23 cellular contexts compared by ENCODE assay signal in the genomic region with DNA sequence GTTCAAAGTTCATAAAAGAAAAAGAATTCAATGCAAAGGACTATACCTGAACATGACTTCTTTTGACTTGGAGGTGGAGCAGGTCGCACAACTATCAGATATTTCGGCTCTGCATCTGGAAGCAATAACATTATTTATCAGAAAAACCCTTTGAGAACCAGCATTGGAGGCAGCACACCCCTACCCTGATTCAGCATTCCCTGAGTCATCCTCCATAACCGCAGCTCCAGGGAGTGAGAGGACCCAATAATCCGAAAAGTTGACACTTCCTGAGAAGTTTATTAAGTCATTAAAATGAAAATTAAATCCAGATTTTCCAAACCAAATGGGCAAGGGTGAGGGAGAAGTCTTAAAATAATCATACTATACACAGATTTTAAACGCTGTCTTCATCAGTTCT.
DNase-seq lines count a peak whose midpoint lies in the region; ATAC-seq and TF ChIP-seq lines count a peak whose summit lies in the region.
"Had no signal": no experiment of that assay in that cellular context is flagged by ENCODE, and none has a peak within 500 bp of the region (broad histone marks: within the 10 kb centered on the region; RNA-seq: fewer than 3 reads in every experiment).

No MANE protein-coding gene starts in this region.

- TF ChIP-seq CTCF in AG04449 (IDR thresholded peaks at IDR 0.05; ENCODE audit: insufficient read depth, low read length, missing control alignments): no peak
- no peak for TF ChIP-seq CTCF in GM23338 (conservative IDR thresholded peaks at IDR 0.05; ENCODE audit: low read depth in 2 of 2)
- TF ChIP-seq CTCF in fibroblast of the aortic adventitia (IDR thresholded peaks at IDR 0.05; ENCODE audit: insufficient read depth, low read length): no peak

- H3K4me1 Mint-ChIP-seq in GM23338: no peaks in the 10 kb centered on the region
- peaks cover 2% of the 10 kb centered on the region for H3K4me1 Mint-ChIP-seq in activated naive CD8-positive, alpha-beta T cell treated with anti-CD3 and anti-CD28 coated beads, Interleukin-2, amount 50 U/mL, for 24 hours
- H3K4me1 Mint-ChIP-seq: endodermal cell, WTC11 had no signal

- CTCF ChIA-PET in AG04449 (lab: Yijun Ruan, JAX): interaction anchor here (1.2 to 1.8 kb wide), 3 partner anchors 9 to 293 kb away, joined by 3 to 5 read pairs (median 3); no protein-coding TSS in a partner anchor

- no peak for ATAC-seq in GM23338
- ATAC-seq in SK-N-SH treated with all-trans-retinoic acid at 6 μM for 48 hours: peak; percentile 79; the same call in 2 of the 3 replicates
- no peak for ATAC-seq in HG02884 (IDR thresholded peaks at IDR 0.05; ENCODE audit: unreplicated experiment)
- no peak for ATAC-seq in HG02763 (IDR thresholded peaks at IDR 0.05; ENCODE audit: unreplicated experiment)
- no peak for ATAC-seq in GM18520 (IDR thresholded peaks at IDR 0.05; ENCODE audit: unreplicated experiment)
- no peak for ATAC-seq in activated naive CD8-positive, alpha-beta T cell treated with anti-CD3 and anti-CD28 coated beads, Interleukin-2, amount 50 U/mL, for 24 hours
- ATAC-seq: activated CD8-positive, alpha-beta T cell treated with anti-CD3 and anti-CD28 coated beads for 36 hours; right cardiac atrium; WTC11 had no signal

- H2AFZ ChIP-seq in GM23338: peak overlapping the region; percentile 40

- H3K79me2 ChIP-seq in GM23338 (replicated peaks; ENCODE audit: insufficient read depth): no peaks in the 10 kb centered on the region

- DNase-seq in AG04449 (ENCODE audit: low read depth, low spot score) (peak; percentile 37), GM23338 (ENCODE audit: low spot score) (no peak), fibroblast of the aortic adventitia (ENCODE audit: low read depth) (peak; percentile 76)
- DNase-seq in activated naive CD8-positive, alpha-beta T cell treated with anti-CD3 and anti-CD28 coated beads, Interleukin-2, amount 50 U/mL, for 24 hours: no peak
- DNase-seq: activated CD8-positive, alpha-beta T cell treated with anti-CD3 and anti-CD28 coated beads for 36 hours; activated naive CD8-positive, alpha-beta T cell treated with anti-CD3 and anti-CD28 coated beads, Interleukin-2, amount 10 ng/mL, durations not matched to agents 7 days and 5 days; activated T-cell treated with anti-CD3 and anti-CD28 coated beads, Interleukin-2, amount 50 U/mL, for 48 hours; Caco-2; endodermal cell; MV-4-11; NCI-H1930; NCI-H446; NK-92 treated with Interleukin-12 subunit alpha and Interleukin-12 subunit beta, amount 100 ng/mL, for 24 hours; occipital lobe; right cardiac atrium; stimulated activated CD4-positive, alpha-beta T cell treated with anti-CD3 and anti-CD28 coated beads, Interleukin-1b, Interleukin-23, amount 100 ng/mL, for 48 hours; stomach had no signal

- no peak overlapping the region for H3K4me3 ChIP-seq in AG04449 (ENCODE audit: low read depth, low read length)
- no peak overlapping the region for H3K4me3 ChIP-seq in GM23338
- H3K4me3 ChIP-seq in fibroblast of the aortic adventitia (ENCODE audit: low read depth, low read length): no peak overlapping the region
- H3K4me3 ChIP-seq: stomach had no signal

- no peaks in the 10 kb centered on the region for H3K27me3 Mint-ChIP-seq in GM23338 (ENCODE audit: insufficient read depth, low read depth, poor library complexity)
- peaks cover 6% of the 10 kb centered on the region for H3K27me3 Mint-ChIP-seq in activated naive CD8-positive, alpha-beta T cell treated with anti-CD3 and anti-CD28 coated beads, Interleukin-2, amount 50 U/mL, for 24 hours

- no peaks in the 10 kb centered on the region for H3K4me1 ChIP-seq in GM23338 (ENCODE audit: insufficient read depth)
- H3K4me1 ChIP-seq: Caco-2 had no signal

- H3K36me3 Mint-ChIP-seq in GM23338 (ENCODE audit: low read depth): no peaks in the 10 kb centered on the region
- no peaks in the 10 kb centered on the region for H3K36me3 Mint-ChIP-seq in activated naive CD8-positive, alpha-beta T cell treated with anti-CD3 and anti-CD28 coated beads, Interleukin-2, amount 50 U/mL, for 24 hours (ENCODE audit: low read depth)
- H3K36me3 Mint-ChIP-seq: activated naive CD8-positive, alpha-beta T cell treated with anti-CD3 and anti-CD28 coated beads, Interleukin-2, amount 10 ng/mL, durations not matched to agents 7 days and 5 days; WTC11 had no signal

- no peaks in the 10 kb centered on the region; the same call in 2 of the 3 replicates for H3K9me3 Mint-ChIP-seq in GM23338
- no peaks in the 10 kb centered on the region for H3K9me3 Mint-ChIP-seq in activated naive CD8-positive, alpha-beta T cell treated with anti-CD3 and anti-CD28 coated beads, Interleukin-2, amount 50 U/mL, for 24 hours
- H3K9me3 Mint-ChIP-seq: activated CD8-positive, alpha-beta T cell treated with anti-CD3 and anti-CD28 coated beads for 36 hours; activated naive CD8-positive, alpha-beta T cell treated with anti-CD3 and anti-CD28 coated beads, Interleukin-2, amount 10 ng/mL, durations not matched to agents 7 days and 5 days; endodermal cell had no signal

- no peaks in the 10 kb centered on the region for H3K27me3 ChIP-seq in GM23338 (ENCODE audit: insufficient read depth)
- H3K27me3 ChIP-seq: stomach had no signal

- no peaks in the 10 kb centered on the region for H3K36me3 ChIP-seq in GM23338 (ENCODE audit: insufficient read depth)
- H3K36me3 ChIP-seq: stomach had no signal

- no peaks in the 10 kb centered on the region for H4K20me1 ChIP-seq in GM23338 (replicated peaks; ENCODE audit: insufficient read depth)

- H3F3A ChIP-seq in GM23338 (replicated peaks; ENCODE audit: low read depth): no peaks in the 10 kb centered on the region

- no peak overlapping the region for H3K4me2 ChIP-seq in GM23338

- no peak overlapping the region for H3K4me3 Mint-ChIP-seq in GM23338
- H3K4me3 Mint-ChIP-seq in activated naive CD8-positive, alpha-beta T cell treated with anti-CD3 and anti-CD28 coated beads, Interleukin-2, amount 50 U/mL, for 24 hours: no peak overlapping the region
- H3K4me3 Mint-ChIP-seq: activated CD8-positive, alpha-beta T cell treated with anti-CD3 and anti-CD28 coated beads for 36 hours; activated naive CD8-positive, alpha-beta T cell treated with anti-CD3 and anti-CD28 coated beads, Interleukin-2, amount 10 ng/mL, durations not matched to agents 7 days and 5 days; endodermal cell; WTC11 had no signal

- H3K27ac ChIP-seq in GM23338 (ENCODE audit: low read depth): no peak overlapping the region
- H3K27ac ChIP-seq: RWPE1, stomach had no signal

- no peaks in the 10 kb centered on the region for H3K9me2 ChIP-seq in GM23338 (ENCODE audit: insufficient read depth)

- POLR2A ChIA-PET in AG04449 (lab: Yijun Ruan, JAX): no interaction called here

- no peak overlapping the region for H3K27ac Mint-ChIP-seq in GM23338
- H3K27ac Mint-ChIP-seq in activated naive CD8-positive, alpha-beta T cell treated with anti-CD3 and anti-CD28 coated beads, Interleukin-2, amount 50 U/mL, for 24 hours: no peak overlapping the region
- H3K27ac Mint-ChIP-seq: activated CD8-positive, alpha-beta T cell treated with anti-CD3 and anti-CD28 coated beads for 36 hours; activated naive CD8-positive, alpha-beta T cell treated with anti-CD3 and anti-CD28 coated beads, Interleukin-2, amount 10 ng/mL, durations not matched to agents 7 days and 5 days; endodermal cell; WTC11 had no signal

TF ChIP-seq in SK-N-SH treated with all-trans-retinoic acid at 6 μM for 48 hours, 23 proteins besides CTCF, POLR2A, EP300 and RAD21 (continues in another document):
- TF ChIP-seq BACH2 (CRISPR knock-in tag; IDR thresholded peaks at IDR 0.05; ENCODE audit: borderline replicate concordance): no peak
- TF ChIP-seq ESRRG (CRISPR knock-in tag; IDR thresholded peaks at IDR 0.05): no peak
- TF ChIP-seq ZC3H10 (CRISPR knock-in tag; IDR thresholded peaks at IDR 0.05): no peak
- TF ChIP-seq RARB (CRISPR knock-in tag; IDR thresholded peaks at IDR 0.05): no peak
- no peak for TF ChIP-seq CSDC2 (CRISPR knock-in tag; IDR thresholded peaks at IDR 0.05)
- TF ChIP-seq TOX (CRISPR knock-in tag; IDR thresholded peaks at IDR 0.05; ENCODE audit: borderline replicate concordance): no peak
- TF ChIP-seq ARNTL (CRISPR knock-in tag; IDR thresholded peaks at IDR 0.05; ENCODE audit: borderline replicate concordance, low read depth): no peak
- no peak for TF ChIP-seq ZFP3 (CRISPR knock-in tag; IDR thresholded peaks at IDR 0.05)
- TF ChIP-seq, protein P1, sequence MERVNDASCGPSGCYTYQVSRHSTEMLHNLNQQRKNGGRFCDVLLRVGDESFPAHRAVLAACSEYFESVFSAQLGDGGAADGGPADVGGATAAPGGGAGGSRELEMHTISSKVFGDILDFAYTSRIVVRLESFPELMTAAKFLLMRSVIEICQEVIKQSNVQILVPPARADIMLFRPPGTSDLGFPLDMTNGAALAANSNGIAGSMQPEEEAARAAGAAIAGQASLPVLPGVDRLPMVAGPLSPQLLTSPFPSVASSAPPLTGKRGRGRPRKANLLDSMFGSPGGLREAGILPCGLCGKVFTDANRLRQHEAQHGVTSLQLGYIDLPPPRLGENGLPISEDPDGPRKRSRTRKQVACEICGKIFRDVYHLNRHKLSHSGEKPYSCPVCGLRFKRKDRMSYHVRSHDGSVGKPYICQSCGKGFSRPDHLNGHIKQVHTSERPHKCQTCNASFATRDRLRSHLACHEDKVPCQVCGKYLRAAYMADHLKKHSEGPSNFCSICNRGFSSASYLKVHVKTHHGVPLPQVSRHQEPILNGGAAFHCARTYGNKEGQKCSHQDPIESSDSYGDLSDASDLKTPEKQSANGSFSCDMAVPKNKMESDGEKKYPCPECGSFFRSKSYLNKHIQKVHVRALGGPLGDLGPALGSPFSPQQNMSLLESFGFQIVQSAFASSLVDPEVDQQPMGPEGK (CRISPR knock-in tag; IDR thresholded peaks at IDR 0.05; ENCODE audit: borderline replicate concordance): no peak
- TF ChIP-seq TCF4 (CRISPR knock-in tag; IDR thresholded peaks at IDR 0.05; ENCODE audit: borderline replicate concordance): no peak
- TF ChIP-seq ZNF8 (CRISPR knock-in tag; IDR thresholded peaks at IDR 0.05): no peak
- TF ChIP-seq PPARA (CRISPR knock-in tag; IDR thresholded peaks at IDR 0.05; ENCODE audit: borderline replicate concordance): no peak
- TF ChIP-seq ZNF70 (CRISPR knock-in tag; IDR thresholded peaks at IDR 0.05): no peak
- no peak for TF ChIP-seq CSRNP3 (CRISPR knock-in tag; IDR thresholded peaks at IDR 0.05)
- TF ChIP-seq ZNF565 (CRISPR knock-in tag; conservative IDR thresholded peaks at IDR 0.05; ENCODE audit: low read depth): no peak

Comparison
In these comparisons a context has a peak if more than half of its experiments do, and no peak if none do; other contexts are left out.
1. DNase-seq: peak in AG04449 (single experiment) and fibroblast of the aortic adventitia (single experiment); none in GM23338 (single experiment) and activated naive CD8-positive, alpha-beta T cell treated with anti-CD3 and anti-CD28 coated beads, Interleukin-2, amount 50 U/mL, for 24 hours (single experiment).